Comparison of ENCODE assay signal across 31 cellular contexts in genomic region chr17:79014158-79014758, GRCh38. TPM values are rescaled to one million over a fixed set of nuclear protein-coding genes. Genes with fewer than 3 reads are reported as not detected.
"Had no signal": no experiment of that assay in that cellular context is flagged by ENCODE, and none has a peak within 500 bp of the region (broad histone marks: within the 10 kb centered on the region; RNA-seq: fewer than 3 reads in every experiment).

No MANE protein-coding gene starts in this region.

- H3K27ac ChIP-seq: adrenal gland, body of pancreas, colonic mucosa, heart left ventricle had no signal

- H3K9me3 ChIP-seq: adrenal gland, body of pancreas, colonic mucosa, heart left ventricle had no signal

- FAIRE-seq: frontal cortex had no signal

- H3K27me3 ChIP-seq: adrenal gland, body of pancreas, colonic mucosa, heart left ventricle had no signal

- DNase-seq: activated CD4-positive, alpha-beta memory T cell treated with anti-CD3 and anti-CD28 coated beads for 36 hours; activated CD4-positive, alpha-beta T cell treated with anti-CD3 and anti-CD28 coated beads for 36 hours; activated CD4-positive, alpha-beta T cell treated with anti-CD3 and anti-CD28 coated beads, Interleukin-2, amount 10 ng/mL, durations not matched to agents 24 days and 14 days; activated CD4-positive, CD25-positive, alpha-beta regulatory T cell; activated CD4-positive, CD25-positive, alpha-beta regulatory T cell treated with anti-CD3 and anti-CD28 coated beads, Interleukin-2, amount 50 U/mL, for 72 hours; activated CD8-positive, alpha-beta memory T cell treated with anti-CD3 and anti-CD28 coated beads, Interleukin-2, amount 10 ng/mL, durations not matched to agents 7 days and 5 days; activated CD8-positive, alpha-beta memory T cell treated with anti-CD3 and anti-CD28 coated beads, Interleukin-2, amount 50 U/mL, for 4 hours; activated CD8-positive, alpha-beta T cell treated with anti-CD3 and anti-CD28 coated beads, Interleukin-2, amount 10 ng/mL, durations not matched to agents 7 days and 5 days; activated effector memory CD4-positive, alpha-beta T cell treated with anti-CD3 and anti-CD28 coated beads, Interleukin-2, amount 50 U/mL, for 16 hours; activated naive CD4-positive, alpha-beta T cell treated with anti-CD3 and anti-CD28 coated beads for 36 hours; activated naive CD8-positive, alpha-beta T cell treated with anti-CD3 and anti-CD28 coated beads for 36 hours; activated naive CD8-positive, alpha-beta T cell treated with anti-CD3 and anti-CD28 coated beads, Interleukin-2, amount 50 U/mL, for 24 hours; activated T-cell treated with anti-CD3 and anti-CD28 coated beads, Interleukin-2, amount 50 U/mL, for 1 hour; activated T-cell treated with anti-CD3 and anti-CD28 coated beads, Interleukin-2, amount 50 U/mL, for 48 hours; adrenal gland; amygdala; aorta; body of pancreas; caudate nucleus; cerebellar nuclear complex; colonic mucosa; effector CD8-positive, alpha-beta T cell; endodermal cell; foreskin fibroblast; heart left ventricle; T-helper 2 cell had no signal

- ATAC-seq: activated CD4-positive, alpha-beta T cell treated with anti-CD3 and anti-CD28 coated beads for 36 hours; activated CD8-positive, alpha-beta memory T cell treated with anti-CD3 and anti-CD28 coated beads, Interleukin-2, amount 10 ng/mL, durations not matched to agents 7 days and 5 days; activated CD8-positive, alpha-beta T cell treated with anti-CD3 and anti-CD28 coated beads, Interleukin-2, amount 10 ng/mL, durations not matched to agents 7 days and 5 days; activated naive CD8-positive, alpha-beta T cell treated with anti-CD3 and anti-CD28 coated beads, Interleukin-2, amount 50 U/mL, for 24 hours; body of pancreas; esophagus mucosa; heart left ventricle had no signal

- H3K36me3 ChIP-seq: adrenal gland, colonic mucosa, heart left ventricle had no signal

- H3K4me1 ChIP-seq: colonic mucosa had no signal

- H3K4me3 ChIP-seq: adrenal gland, body of pancreas, colonic mucosa, heart left ventricle had no signal

RNA-seq across cellular contexts. Expression of gene C1QTNF1, which starts 9.7 kb away (rescaled TPM):
- total RNA-seq: activated CD4-positive, alpha-beta T cell treated with anti-CD3 and anti-CD28 coated beads, Interleukin-2, amount 10 ng/mL, durations not matched to agents 24 days and 14 days; activated CD8-positive, alpha-beta memory T cell treated with anti-CD3 and anti-CD28 coated beads, Interleukin-2, amount 10 ng/mL, durations not matched to agents 7 days and 5 days; activated CD8-positive, alpha-beta T cell treated with anti-CD3 and anti-CD28 coated beads, Interleukin-2, amount 10 ng/mL, durations not matched to agents 7 days and 5 days; activated T-helper 1 cell treated with anti-CD3 and anti-CD28 coated beads, Interleukin-12 subunit alpha, Interleukin-12 subunit beta, Interleukin-2, Interleukin-4 antibody, amounts not matched to agents 30 ng/mL and 10 ng/mL and 1 ng/mL, durations not matched to agents 14 hours and 24 hours and 36 hours; activated T-helper 2 cell treated with anti-CD3 and anti-CD28 coated beads, Interferon-gamma antibody, Interleukin-2, Interleukin-4, amounts not matched to agents 10 μg/mL and 5 μg/mL and 100 μg/mL, durations not matched to agents 14 hours and 24 hours and 36 hours; T-helper 1 cell treated with Interleukin-12 subunit alpha and Interleukin-12 subunit beta and Interleukin-4 antibody, amounts not matched to agents 30 ng/mL and 1 ng/mL, for 36 hours had no signal
